ENCODE assay signal across 31 cellular contexts in genomic region chr1:178961868-178962267, GRCh38.
"Had no signal": no experiment of that assay in that cellular context is flagged by ENCODE, and none has a peak within 500 bp of the region (broad histone marks: within the 10 kb centered on the region; RNA-seq: fewer than 3 reads in every experiment).

No MANE protein-coding gene starts in this region.

- ATAC-seq: naive thymus-derived CD8-positive, alpha-beta T cell; natural killer cell treated with Interleukin-12 subunit alpha and Interleukin-12 subunit beta and Interleukin-15 and Interleukin-18, amount 100 ng/mL, for 72 hours; pancreas; right cardiac atrium; sciatic nerve; stimulated activated memory B cell treated with anti-CD40 and anti-IgM and Interleukin-4, amounts not matched to agents 10 μg/mL and 1 μg/mL and 100 μg/mL, for 72 hours; stimulated activated naive CD8-positive, alpha-beta T cell treated with anti-CD3 and anti-CD28 coated beads, Interleukin-15, amount 100 ng/mL, for 72 hours; stimulated activated naive CD8-positive, alpha-beta T cell treated with anti-CD3 and anti-CD28 coated beads, Interleukin-15, Interleukin-2, amounts not matched to agents 100 U/mL and 50 U/mL, for 24 hours had no signal

- H3K4me3 ChIP-seq: pancreas, prostate gland, skin epidermis, smooth muscle cell, spleen, suprapubic skin, testis, tibial artery, upper lobe of left lung, vagina had no signal

- H3K36me3 ChIP-seq: neutrophil, pancreas, prostate gland, spleen, suprapubic skin, tibial artery, upper lobe of left lung, vagina had no signal

- H3K4me1 ChIP-seq: pancreas, prostate gland, spleen, suprapubic skin, upper lobe of left lung, vagina had no signal

- FAIRE-seq: pancreas, urothelium cell line had no signal

- H3K27me3 ChIP-seq: neutrophil, pancreas, spleen, suprapubic skin, testis, tibial artery, upper lobe of left lung, vagina had no signal

- DNase-seq: naive B cell; naive thymus-derived CD8-positive, alpha-beta T cell; nephron progenitor cell; nucleus accumbens; pancreas; retina; right cardiac atrium; spleen; stimulated activated CD4-positive, alpha-beta T cell treated with anti-CD3 and anti-CD28 coated beads, Interleukin-12 subunit alpha, Interleukin-12 subunit beta, amount 100 ng/mL, for 4 hours; stimulated activated CD4-positive, alpha-beta T cell treated with anti-CD3 and anti-CD28 coated beads, Interleukin-1b, Interleukin-23, amount 100 ng/mL, for 48 hours; stimulated activated CD4-positive, alpha-beta T cell treated with anti-CD3 and anti-CD28 coated beads, Interleukin-4, amount 100 ng/mL, for 1 hour; stimulated activated CD4-positive, alpha-beta T cell treated with anti-CD3 and anti-CD28 coated beads, Interleukin-4, amount 100 ng/mL, for 4 hours; stimulated activated CD8-positive, alpha-beta memory T cell treated with anti-CD3 and anti-CD28 coated beads, Interleukin-4, amount 100 ng/mL, for 48 hours; stimulated activated naive CD4-positive, alpha-beta T cell; stimulated activated naive CD8-positive, alpha-beta T cell treated with anti-CD3 and anti-CD28 coated beads, Interleukin-15, amount 100 ng/mL, for 72 hours; stimulated activated naive CD8-positive, alpha-beta T cell treated with anti-CD3 and anti-CD28 coated beads, Interleukin-15, Interleukin-2, amounts not matched to agents 100 U/mL and 50 U/mL, for 24 hours; substantia nigra; testis; tibial artery; trophoblast cell had no signal

- H3K27ac ChIP-seq: neutrophil, pancreas, prostate gland, skin epidermis, spleen, suprapubic skin, testis, upper lobe of left lung, vagina had no signal

- H3K4me2 ChIP-seq: smooth muscle cell had no signal

- H3K9me3 ChIP-seq: neutrophil, pancreas, prostate gland, suprapubic skin, testis, vagina had no signal
